Comparison of ENCODE assay signal across 31 cellular contexts in the genomic region with DNA sequence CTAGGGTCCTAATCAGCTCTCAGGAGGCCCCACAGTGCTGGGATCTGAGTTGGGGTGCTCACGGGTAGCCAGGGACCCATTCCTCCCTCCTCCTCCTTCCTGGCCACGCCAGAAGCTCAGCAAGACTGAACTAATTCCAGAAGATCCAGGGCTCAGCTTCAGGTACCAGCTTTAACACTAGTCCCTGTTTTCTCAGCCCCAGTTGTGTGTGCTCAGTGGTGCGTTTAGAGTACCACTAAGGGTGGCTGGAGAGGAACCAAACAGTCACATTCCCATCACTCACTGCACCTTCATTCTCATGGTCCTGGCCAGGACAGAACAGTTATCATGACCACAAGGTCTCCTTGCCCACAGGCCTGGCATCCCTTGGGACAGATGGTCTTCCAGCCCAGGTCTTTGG. TPM values are rescaled to one million over a fixed set of nuclear protein-coding genes. Genes with fewer than 3 reads are reported as not detected.
"Had no signal": no experiment of that assay in that cellular context is flagged by ENCODE, and none has a peak within 500 bp of the region (broad histone marks: within the 10 kb centered on the region; RNA-seq: fewer than 3 reads in every experiment).

No MANE protein-coding gene starts in this region.

- H3K4me3 ChIP-seq: ascending aorta, pancreas, prostate gland, thoracic aorta, upper lobe of left lung had no signal

- H3K4me1 ChIP-seq: ascending aorta, pancreas had no signal

- H3K9me3 ChIP-seq: ascending aorta, pancreas, prostate gland, thoracic aorta, upper lobe of left lung had no signal

- H3K27me3 ChIP-seq: ascending aorta, pancreas, upper lobe of left lung had no signal

- ATAC-seq: activated CD4-positive, CD25-positive, alpha-beta regulatory T cell treated with anti-CD3 and anti-CD28 coated beads, Interleukin-2, amount 50 U/mL, for 24 hours; left ventricle myocardium superior; pancreas; sciatic nerve had no signal

- H3K27ac ChIP-seq: ascending aorta, pancreas, thoracic aorta, upper lobe of left lung, WERI-Rb-1 had no signal

- FAIRE-seq: frontal cortex, islet of Langerhans, pancreas, small intestine had no signal

- DNase-seq: activated CD4-positive, alpha-beta memory T cell treated with anti-CD3 and anti-CD28 coated beads for 36 hours; activated CD4-positive, alpha-beta T cell treated with anti-CD3 and anti-CD28 coated beads for 48 hours; activated CD8-positive, alpha-beta memory T cell treated with anti-CD3 and anti-CD28 coated beads, Interleukin-2, amount 50 U/mL, for 4 hours; activated gamma-delta T cell; activated naive CD4-positive, alpha-beta T cell treated with anti-CD3 and anti-CD28 coated beads, Interleukin-2, amount 10 ng/mL, durations not matched to agents 7 days and 5 days; activated naive CD8-positive, alpha-beta T cell treated with anti-CD3 and anti-CD28 coated beads, Interleukin-2, amount 10 ng/mL, durations not matched to agents 7 days and 5 days; activated T-cell treated with anti-CD3 and anti-CD28 coated beads, Interleukin-2, amount 50 U/mL, for 1 hour; caudate nucleus; cortex of kidney; endodermal cell; left ventricle myocardium superior; pancreas; retina; small intestine; stimulated activated CD4-positive, alpha-beta T cell treated with anti-CD3 and anti-CD28 coated beads, Interleukin-15, amount 100 ng/mL, for 24 hours; stimulated activated CD4-positive, alpha-beta T cell treated with anti-CD3 and anti-CD28 coated beads, Interleukin-2, amount 100 ng/mL, for 24 hours; stimulated activated naive CD4-positive, alpha-beta T cell; SW 1271; T-helper 9 cell; upper lobe of left lung; WERI-Rb-1 had no signal

- H3K36me3 ChIP-seq: ascending aorta, pancreas, prostate gland, thoracic aorta, upper lobe of left lung, WERI-Rb-1 had no signal

RNA-seq across cellular contexts. Expression of gene PKP1, which starts 20.8 kb away (rescaled TPM):
- total RNA-seq: activated CD4-positive, alpha-beta memory T cell treated with anti-CD3 and anti-CD28 coated beads for 36 hours; activated CD8-positive, alpha-beta memory T cell treated with anti-CD3 and anti-CD28 coated beads for 36 hours; activated naive CD8-positive, alpha-beta T cell treated with anti-CD3 and anti-CD28 coated beads, Interleukin-2, amount 10 ng/mL, durations not matched to agents 7 days and 5 days; activated T-helper 1 cell treated with anti-CD3 and anti-CD28 coated beads, Interleukin-12 subunit alpha, Interleukin-12 subunit beta, Interleukin-2, Interleukin-4 antibody, amounts not matched to agents 30 ng/mL and 10 ng/mL and 1 ng/mL, durations not matched to agents 14 hours and 24 hours and 36 hours; ascending aorta; lung microvascular endothelial cell had no signal
